ENCODE assay signal across 9 cellular contexts in genomic region chr10:12844796-12845524, GRCh38.
A peak's percentile ranks its signal among the peaks of the same experiment; 100 is the strongest.
DNase-seq lines count a peak whose midpoint lies in the region; ATAC-seq, FAIRE-seq and TF ChIP-seq lines count a peak whose summit lies in the region.
"Had no signal": no experiment of that assay in that cellular context is flagged by ENCODE, and none has a peak within 500 bp of the region (broad histone marks: within the 10 kb centered on the region; RNA-seq: fewer than 3 reads in every experiment).

No MANE protein-coding gene starts in this region.

- H4K5ac ChIP-seq in H1 (ENCODE audit: insufficient read length, low read depth, low read length): no peak overlapping the region

- H3K27me3 ChIP-seq in H1 (replicated peaks in 1 of 4; ENCODE audit: control insufficient read depth in 3 of 4, extremely low read depth in 1 of 4, insufficient read depth in 3 of 4, low read length in 3 of 4) (no peaks in the 10 kb centered on the region), muscle layer of colon (ENCODE audit: control insufficient read depth in 1 of 2, insufficient read depth in 2 of 2, low read length in 2 of 2) (no peaks in the 10 kb centered on the region)

- no peak overlapping the region for H4K8ac ChIP-seq in H1 (ENCODE audit: extremely low read depth, insufficient read depth, low read length)

- POLR2A ChIA-PET in H1 (lab: Charles Lee; ENCODE audit: partially characterized antibody): no interaction called here

- TF ChIP-seq POLR2A in H1 (IDR thresholded peaks at IDR 0.05; ENCODE audit: control extremely low read depth in 1 of 2, low read depth in 2 of 2, low read length in 2 of 2): no peak

- no peak overlapping the region for H3K23ac ChIP-seq in H1 (ENCODE audit: insufficient read length)

- WGBS in H1 (ENCODE audit: extremely low coverage in 1 of 2, insufficient coverage in 1 of 2, insufficient read length in 1 of 2, insufficient replicate concordance in 2 of 2, low coverage in 1 of 2, low lambda C conversion rate in 2 of 2, missing lambda C conversion rate in 1 of 2), 2 experiments: 88% methylated on average over 11 of the region's 11 CpGs; no CpG with 5 or more reads in 1 of the 2 experiments

- H3K56ac ChIP-seq in H1 (replicated peaks; ENCODE audit: insufficient read length, low read depth, low read length): no peak overlapping the region

- DNase-seq in 8988T: peak; percentile 40
- DNase-seq in LNCaP clone FGC (ENCODE audit: low read depth): peak; percentile 6
- no peak for DNase-seq in H1 (ENCODE audit: low read depth in 1 of 2, low spot score in 2 of 2)
- no peak for DNase-seq in NOMO-1 (lab: John Stamatoyannopoulos, UW; ENCODE audit: unreplicated experiment in 2 of 2)
- DNase-seq in stimulated activated CD4-positive, alpha-beta T cell treated with anti-CD3 and anti-CD28 coated beads, Interleukin-4, amount 100 ng/mL, for 4 hours: no peak
- no peak for DNase-seq in NCI-H1048 (lab: John Stamatoyannopoulos, UW)
- DNase-seq: CD4-positive, CD25-positive, alpha-beta regulatory T cell had no signal

- H3K79me1 ChIP-seq in H1 (ENCODE audit: low read depth, low read length): no peaks in the 10 kb centered on the region

- no peak overlapping the region for H3K14ac ChIP-seq in H1 (ENCODE audit: insufficient read length)

- H3K79me2 ChIP-seq in H1 (ENCODE audit: control insufficient read depth in 1 of 2, insufficient read depth in 2 of 2, low read length in 2 of 2): no peaks in the 10 kb centered on the region

- H3K9me3 ChIP-seq in H1 (ENCODE audit: insufficient read depth in 2 of 2, low read depth in 1 of 2, low read length in 1 of 2) (no peaks in the 10 kb centered on the region), muscle layer of colon (ENCODE audit: low read length) (no peaks in the 10 kb centered on the region)

- H3K4me1 ChIP-seq in H1 (replicated peaks in 1 of 4; ENCODE audit: control insufficient read depth in 3 of 4, insufficient read depth in 4 of 4, low read length in 3 of 4) (peaks cover 0 to 4% (median 0%) of the 10 kb centered on the region in 4 experiments; a peak in 3 of 7 replicates), muscle layer of colon (ENCODE audit: insufficient read depth, low read length) (peaks cover 33% of the 10 kb centered on the region)

- no peak overlapping the region for H3K4me3 ChIP-seq in LNCaP clone FGC (ENCODE audit: low read depth, low read length)
- H3K4me3 ChIP-seq in H1 (ENCODE audit: extremely low read depth in 1 of 4, insufficient read depth in 2 of 4, low read depth in 3 of 4, low read length in 4 of 4): no peak overlapping the region
- peak overlapping the region in 1 of 2 donors; percentile 29 for H3K4me3 ChIP-seq in muscle layer of colon (ENCODE audit: low read depth in 1 of 2, low read length in 2 of 2)

- H3K27ac ChIP-seq in H1 (ENCODE audit: low read depth, low read length): no peak overlapping the region
- H3K27ac ChIP-seq in muscle layer of colon (ENCODE audit: low read depth, low read length): peak overlapping the region; percentile 30

- H3K18ac ChIP-seq in H1 (ENCODE audit: extremely low read depth, low read length): no peak overlapping the region

- TF ChIP-seq CTCF in LNCaP clone FGC (IDR thresholded peaks at IDR 0.05; ENCODE audit: control insufficient read depth, extremely low read depth, insufficient read depth) (no peak), H1 (IDR thresholded peaks at IDR 0.05; ENCODE audit: control extremely low read depth in 1 of 3, insufficient read depth in 1 of 3, low read depth in 1 of 3, low read length in 3 of 3) (no peak)

- H4K20me1 ChIP-seq in H1 (replicated peaks in 1 of 2; ENCODE audit: control insufficient read depth in 1 of 2, insufficient read depth in 2 of 2, low read length in 2 of 2): no peaks in the 10 kb centered on the region

- H3K9ac ChIP-seq in H1 (replicated peaks in 1 of 4; ENCODE audit: extremely low read depth in 1 of 4, low read depth in 3 of 4, low read length in 3 of 4) (no peak overlapping the region), muscle layer of colon (ENCODE audit: low read length) (no peak overlapping the region)

- H3K4ac ChIP-seq in H1 (replicated peaks; ENCODE audit: insufficient read length, low read depth, low read length): no peak overlapping the region

- H3K36me3 ChIP-seq in H1 (ENCODE audit: control insufficient read depth in 2 of 4, insufficient read depth in 4 of 4, low read length in 3 of 4) (no peaks in the 10 kb centered on the region), muscle layer of colon (ENCODE audit: insufficient read depth, low read length) (no peaks in the 10 kb centered on the region)

- TF ChIP-seq RAD21 in H1 (IDR thresholded peaks at IDR 0.05 in 1 of 2, conservative IDR thresholded peaks at IDR 0.05 in 1 of 2; ENCODE audit: low read depth in 2 of 2, low read length in 2 of 2): no peak

- no peak overlapping the region for H3K4me2 ChIP-seq in H1 (ENCODE audit: insufficient read depth in 1 of 2, low read depth in 2 of 2, low read length in 2 of 2)

- CTCF ChIA-PET in H1 (lab: Charles Lee; ENCODE audit: partially characterized antibody): interaction anchor here (0.5 to 1.3 kb wide), 7 partner anchors 12 to 126 kb away, joined by 3 to 5 read pairs (median 3); no protein-coding TSS in a partner anchor

- peak overlapping the region; percentile 83; the same call in 1 of the 2 replicates for H2BK15ac ChIP-seq in H1 (ENCODE audit: low read length)

- H3K23me2 ChIP-seq in H1 (ENCODE audit: low read depth, low read length): no peaks in the 10 kb centered on the region

- H2BK20ac ChIP-seq in H1 (ENCODE audit: low read length): no peak overlapping the region

- no peak overlapping the region for H4K91ac ChIP-seq in H1 (replicated peaks; ENCODE audit: insufficient read length, low read length)

- no peak overlapping the region for H2AFZ ChIP-seq in H1 (ENCODE audit: low read length)

- H2BK120ac ChIP-seq in H1 (replicated peaks; ENCODE audit: low read depth, low read length): no peak overlapping the region

- no peak for TF ChIP-seq EP300 in H1 (IDR thresholded peaks at IDR 0.05; ENCODE audit: borderline replicate concordance in 1 of 2, low read depth in 2 of 2, low read length in 2 of 2)

- no peak overlapping the region for H2BK5ac ChIP-seq in H1 (ENCODE audit: low read depth, low read length)

- H2BK12ac ChIP-seq in H1 (ENCODE audit: low read depth, low read length): no peak overlapping the region

- ATAC-seq in GM19395 (IDR thresholded peaks at IDR 0.05; ENCODE audit: unreplicated experiment): no peak

- no peak for FAIRE-seq in H1 (lab: Jason Lieb, UNC)

- H2AK5ac ChIP-seq in H1 (ENCODE audit: low read depth, low read length): no peak overlapping the region

TF ChIP-seq in H1, 55 proteins besides CTCF, POLR2A, EP300 and RAD21:
- no peak for TF ChIP-seq CBX8 (IDR thresholded peaks at IDR 0.05; ENCODE audit: borderline replicate concordance, low read depth, low read length)

Comparison
In these comparisons a context has a peak if more than half of its experiments do, and no peak if none do; other contexts are left out.
1. DNase-seq: peak in 8988T (single experiment) and LNCaP clone FGC (single experiment); none in H1 (0 of 2), NOMO-1 (0 of 2), stimulated activated CD4-positive, alpha-beta T cell treated with anti-CD3 and anti-CD28 coated beads, Interleukin-4, amount 100 ng/mL, for 4 hours (0 of 2) and NCI-H1048 (single experiment).